21 cellular contexts compared by ENCODE assay signal in the genomic region with DNA sequence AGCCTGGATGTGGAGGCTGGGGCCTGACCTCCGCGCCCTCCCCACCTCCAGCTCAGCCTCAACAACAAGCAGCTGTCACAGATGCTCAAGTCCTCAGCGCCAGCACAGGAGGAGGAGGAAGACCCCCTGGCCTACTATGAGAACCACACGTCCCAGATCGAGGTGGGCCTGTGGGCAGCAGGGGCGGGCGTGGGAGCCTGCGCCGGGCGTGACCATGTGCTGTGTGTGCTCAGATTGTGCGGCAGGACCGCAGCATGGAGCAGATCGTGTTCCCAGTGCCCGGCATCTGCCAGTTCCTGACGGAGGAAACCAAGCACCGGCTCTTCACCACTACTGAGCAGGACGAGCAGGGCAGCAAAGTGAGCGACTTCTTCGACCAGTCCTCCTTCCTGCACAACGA. TPM values are rescaled to one million over a fixed set of nuclear protein-coding genes. Genes with fewer than 3 reads are reported as not detected.
"Had no signal": no experiment of that assay in that cellular context is flagged by ENCODE, and none has a peak within 500 bp of the region (broad histone marks: within the 10 kb centered on the region; RNA-seq: fewer than 3 reads in every experiment).

No MANE protein-coding gene starts in this region.

- H3K36me3 ChIP-seq: SJCRH30 had no signal

- H3K27me3 ChIP-seq: MG63, Peyer's patch, SJCRH30 had no signal

- ATAC-seq: activated CD4-positive, CD25-positive, alpha-beta regulatory T cell treated with anti-CD3 and anti-CD28 coated beads, Interleukin-2, amount 50 U/mL, for 24 hours; activated CD8-positive, alpha-beta T cell treated with anti-CD3 and anti-CD28 coated beads, Interleukin-2, amount 10 ng/mL, durations not matched to agents 7 days and 5 days had no signal

- H3K27ac ChIP-seq: Peyer's patch, SJCRH30 had no signal

- H3K9me3 ChIP-seq: MG63, Peyer's patch, SJCRH30 had no signal

- H3K4me3 ChIP-seq: MG63, Peyer's patch, SJCRH30 had no signal

- DNase-seq: activated CD4-positive, alpha-beta T cell treated with anti-CD3 and anti-CD28 coated beads for 4 hours; activated CD4-positive, alpha-beta T cell treated with anti-CD3 and anti-CD28 coated beads, Interleukin-2, amount 50 U/mL, for 4 hours; activated CD8-positive, alpha-beta T cell treated with anti-CD3 and anti-CD28 coated beads, Interleukin-2, amount 10 ng/mL, durations not matched to agents 7 days and 5 days; activated effector memory CD4-positive, alpha-beta T cell treated with Interleukin-2 at 50 U/mL for 16 hours; activated naive CD4-positive, alpha-beta T cell; activated T-cell treated with anti-CD3 and anti-CD28 coated beads, Interleukin-2, amount 50 U/mL, for 24 hours; aorta; MG63; MV-4-11; NCI-H1092 treated with DMSO at 0.1 percent for 48 hours; NCI-H1417 treated with DMSO at 0.1 percent for 48 hours; NCI-H1694; NCI-H2029; NCI-H2107; NCI-H345; NCI-H510A; Peyer's patch; SJCRH30 had no signal

- FAIRE-seq: bronchial epithelial cell had no signal

RNA-seq across cellular contexts. Expression of a gene that starts 58.7 kb away (rescaled TPM):
- total RNA-seq: activated CD8-positive, alpha-beta T cell treated with anti-CD3 and anti-CD28 coated beads, Interleukin-2, amount 10 ng/mL, durations not matched to agents 7 days and 5 days; activated T-helper 1 cell treated with anti-CD3 and anti-CD28 coated beads, Interleukin-12 subunit alpha, Interleukin-12 subunit beta, Interleukin-2, Interleukin-4 antibody, amounts not matched to agents 30 ng/mL and 10 ng/mL and 1 ng/mL, durations not matched to agents 14 hours and 24 hours and 36 hours had no signal
